Comparison of ENCODE assay signal across 8 cellular contexts in genomic region chr1:32221980-32222751, GRCh38. TPM values are rescaled to one million over a fixed set of nuclear protein-coding genes. Genes with fewer than 3 reads are reported as not detected.
DNase-seq lines count a peak whose midpoint lies in the region; ATAC-seq, FAIRE-seq and TF ChIP-seq lines count a peak whose summit lies in the region.

EIF3I (plus strand) TSS chr1:32222407; CDS start chr1:32222442, 35 bp downstream.
TMEM234 (minus strand) TSS chr1:32222353; CDS start chr1:32222322, 31 bp downstream.

- peak within 1 kb of the TSS; percentile 93 to 97 for H3K27ac ChIP-seq in A549
- peak within 1 kb of the TSS; percentile 95 for H3K27ac ChIP-seq in smooth muscle cell (ENCODE audit: low read depth)

- TF ChIP-seq EP300 in A549 (IDR thresholded peaks at IDR 0.05): no peak

- peak within 1 kb of the TSS; percentile 95 for H3K27ac Mint-ChIP-seq in activated B cell treated with CpG ODN at 0.5 μM for 24 hours

- peak within 1 kb of the TSS; percentile 86 for H3K4me3 ChIP-seq in A549
- H3K4me3 ChIP-seq in cardiac fibroblast (replicated peaks in 1 of 2; ENCODE audit: low read depth in 2 of 2, low read length in 2 of 2): peak within 1 kb of the TSS; percentile 61 to 90
- peak within 1 kb of the TSS; percentile 98 for H3K4me3 ChIP-seq in smooth muscle cell

- POLR2A ChIA-PET in A549 (lab: Yijun Ruan, JAX): interaction anchor here (1.5 kb wide), 1 partner anchor 26 kb away, joined by 3 read pairs; no protein-coding TSS in a partner anchor
- POLR2A ChIA-PET in activated B cell treated with CpG ODN at 0.5 μM for 24 hours (lab: Charles Lee): interaction anchor here (0.6 to 5.0 kb wide), 14 partner anchors 13 to 278 kb away, joined by 3 to 47 read pairs (median 6); partner anchors contain the start of genes BSDC1, CCDC28B, DCDC2B and HDAC1

- H3K79me2 ChIP-seq in smooth muscle cell (ENCODE audit: low read depth): peaks cover 45% of the 10 kb centered on the region

- peak within 1 kb of the TSS; percentile 94 for H2AFZ ChIP-seq in smooth muscle cell (ENCODE audit: low read depth)

- DNase-seq in A549 (ENCODE audit: low read depth in 1 of 2, low spot score in 1 of 2): peak; percentile 84 to 89
- DNase-seq in NCI-H2227 treated with DMSO at 0.1 percent for 48 hours (lab: John Stamatoyannopoulos, UW): peak; percentile 85
- DNase-seq in activated B cell treated with CpG ODN at 0.5 μM for 24 hours: peak; percentile 80
- peak; percentile 92 for DNase-seq in cardiac fibroblast (ENCODE audit: low read depth in 2 of 2)
- DNase-seq in iPS-NIHi7 (ENCODE audit: extremely low spot score): peak; percentile 95
- peak; percentile 39 for DNase-seq in smooth muscle cell (lab: John Stamatoyannopoulos, UW; ENCODE audit: unreplicated experiment)

- CTCF ChIA-PET in A549 (lab: Yijun Ruan, JAX) (interaction anchor here (4.3 kb wide), 1 partner anchor 95 kb away, joined by 20 read pairs; no protein-coding TSS in a partner anchor), activated B cell treated with CpG ODN at 0.5 μM for 24 hours (lab: Charles Lee) (interaction anchor here (1.7 kb wide), 1 partner anchor 18 kb away, joined by 7 read pairs; no protein-coding TSS in a partner anchor)

- peak within 1 kb of the TSS; percentile 96 for H3K4me3 Mint-ChIP-seq in activated B cell treated with CpG ODN at 0.5 μM for 24 hours

- no peak for FAIRE-seq in A549 (lab: Jason Lieb, UNC)

- H3K9me3 Mint-ChIP-seq in activated B cell treated with CpG ODN at 0.5 μM for 24 hours: no peaks in the 10 kb centered on the region

- TF ChIP-seq RAD21 in A549 (conservative IDR thresholded peaks at IDR 0.05 in 1 of 2, IDR thresholded peaks at IDR 0.05 in 1 of 2): no peak

- H3K36me3 ChIP-seq in smooth muscle cell (ENCODE audit: low read depth): no peaks in the 10 kb centered on the region

- H3K9me3 ChIP-seq in A549: no peaks in the 10 kb centered on the region
- no peaks in the 10 kb centered on the region for H3K9me3 ChIP-seq in smooth muscle cell (replicated peaks; ENCODE audit: low read depth)

- no peaks in the 10 kb centered on the region for H3K27me3 Mint-ChIP-seq in activated B cell treated with CpG ODN at 0.5 μM for 24 hours

- peaks cover 18% of the 10 kb centered on the region for H3K4me1 ChIP-seq in A549
- H3K4me1 ChIP-seq in smooth muscle cell (ENCODE audit: low read depth): peaks cover 15% of the 10 kb centered on the region

- TF ChIP-seq CTCF in A549 (IDR thresholded peaks at IDR 0.05) (no peak), activated B cell treated with CpG ODN at 0.5 μM for 24 hours (IDR thresholded peaks at IDR 0.05) (no peak), cardiac fibroblast (IDR thresholded peaks at IDR 0.05; ENCODE audit: low read depth, low read length) (no peak), smooth muscle cell (IDR thresholded peaks at IDR 0.05; ENCODE audit: borderline replicate concordance, insufficient read depth, poor library complexity, severe bottlenecking) (no peak)

- intact Hi-C loops in activated B cell treated with CpG ODN at 0.5 μM for 24 hours (cut with micrococcal nuclease): loop anchor here (1.0 to 5.0 kb wide), 9 partner anchors 14 to 173 kb away; partner anchors contain the start of genes BSDC1, CCDC28B, HDAC1 and LCK

- WGBS in A549 (ENCODE audit: missing lambda C conversion rate): 4% methylated on average over 9 of the region's 46 CpGs
- under 1% methylated on average over 43 of the region's 46 CpGs for WGBS in smooth muscle cell (ENCODE audit: low lambda C conversion rate)

- no peaks in the 10 kb centered on the region for H3F3A ChIP-seq in smooth muscle cell (ENCODE audit: low read depth)

- H3K9ac ChIP-seq in smooth muscle cell (ENCODE audit: low read depth): peak within 1 kb of the TSS; percentile 97

- peaks cover 50% of the 10 kb centered on the region for H3K4me1 Mint-ChIP-seq in activated B cell treated with CpG ODN at 0.5 μM for 24 hours

- peak; percentile 53 for TF ChIP-seq POLR2A in A549 (IDR thresholded peaks at IDR 0.05; ENCODE audit: low read length)

- H4K20me1 ChIP-seq in smooth muscle cell (ENCODE audit: low read depth): no peaks in the 10 kb centered on the region

- H3K36me3 Mint-ChIP-seq in activated B cell treated with CpG ODN at 0.5 μM for 24 hours (ENCODE audit: low read depth): peaks cover 56% of the 10 kb centered on the region

- peak within 1 kb of the TSS; percentile 94 for H3K4me2 ChIP-seq in A549
- H3K4me2 ChIP-seq in smooth muscle cell: peak within 1 kb of the TSS; percentile 91

- peak; percentile 97 for ATAC-seq in A549
- ATAC-seq in GM18870 (IDR thresholded peaks at IDR 0.05; ENCODE audit: unreplicated experiment): peak; percentile 83
- peak; percentile 89 for ATAC-seq in HG03135 (IDR thresholded peaks at IDR 0.05; ENCODE audit: unreplicated experiment)
- peak; percentile 85 for ATAC-seq in activated B cell treated with CpG ODN at 0.5 μM for 24 hours (ENCODE audit: low read depth)

- no peaks in the 10 kb centered on the region for H3K27me3 ChIP-seq in smooth muscle cell (ENCODE audit: low read depth)

TF ChIP-seq in A549, 52 proteins besides CTCF, POLR2A, EP300 and RAD21:
- TF ChIP-seq FOSL2 (IDR thresholded peaks at IDR 0.05) (no peak), FOSL2 (CRISPR knock-in tag; IDR thresholded peaks at IDR 0.05) (peak; percentile 35), SMC3 (IDR thresholded peaks at IDR 0.05) (no peak), HOXB13 (CRISPR knock-in tag; IDR thresholded peaks at IDR 0.05; ENCODE audit: low read depth) (no peak), JUN (IDR thresholded peaks at IDR 0.05) (peak in 1 of 2 experiments; percentile 69; a peak in 2 of 5 replicates), NPAS2 (CRISPR knock-in tag; IDR thresholded peaks at IDR 0.05; ENCODE audit: borderline replicate concordance) (no peak), MAX (IDR thresholded peaks at IDR 0.05) (peak; percentile 77), BCL3 (IDR thresholded peaks at IDR 0.05) (peak; percentile 60; the same call in 1 of the 3 replicates), PHF8 (IDR thresholded peaks at IDR 0.05; ENCODE audit: borderline replicate concordance, low read depth) (peak; percentile 64; the same call in 1 of the 2 replicates)

RNA-seq across cellular contexts. Expression of gene EIF3I, which starts in this region (rescaled TPM):
- polyA plus RNA-seq in A549 (2011; rRNA removed): 299 and 300 TPM in 2 replicates
- polyA plus RNA-seq in A549 (2012; cell fraction: cytosol; rRNA removed): 350 and 365 TPM in 2 replicates
- polyA plus RNA-seq in A549 (2012; cell fraction: nucleus; rRNA removed): 185 and 215 TPM in 2 replicates
- polyA plus RNA-seq in A549 (2017; fragmentation: RNase III; extraction: RNeasy Plus Mini Kit Qiagen cat#74134 plus additional on column Dnase treatment): 318 to 335 TPM (median 330 TPM) in 3 replicates
- 298 and 520 TPM in 2 replicates for polyA minus RNA-seq in A549 (2011; rRNA and poly(A)+ RNA removed)
- total RNA-seq in activated B cell treated with CpG ODN at 0.5 μM for 24 hours: 196 and 213 TPM in 2 replicates
- total RNA-seq in smooth muscle cell: 200 and 240 TPM in 2 replicates
- 250 and 257 TPM in 2 replicates for polyA plus RNA-seq in smooth muscle cell

RNA-seq across cellular contexts. Expression of gene TMEM234, which starts in this region (rescaled TPM):
- polyA plus RNA-seq in A549 (2011; rRNA removed) (8.4 and 10.9 TPM in 2 replicates), A549 (2017; fragmentation: RNase III; extraction: RNeasy Plus Mini Kit Qiagen cat#74134 plus additional on column Dnase treatment) (12.0 to 12.1 TPM (median 12.0 TPM) in 3 replicates), smooth muscle cell (19.8 and 27.5 TPM in 2 replicates)
- 9.1 and 9.6 TPM in 2 replicates for polyA plus RNA-seq in A549 (2012; cell fraction: cytosol; rRNA removed)
- 17.3 and 21.7 TPM in 2 replicates for polyA plus RNA-seq in A549 (2012; cell fraction: nucleus; rRNA removed)
- polyA minus RNA-seq in A549 (2011; rRNA and poly(A)+ RNA removed): 18.8 and 20.0 TPM in 2 replicates
- total RNA-seq in activated B cell treated with CpG ODN at 0.5 μM for 24 hours (31.8 and 35.5 TPM in 2 replicates), smooth muscle cell (10.9 and 13.3 TPM in 2 replicates)

Comparison
In these comparisons a context has a peak if more than half of its experiments do, and no peak if none do; other contexts are left out.
1. Peak in every context shown above with its lines: DNase-seq, ATAC-seq, H3K4me3 ChIP-seq and H3K27ac ChIP-seq.
2. DNase-seq: peak in every context shown above with its lines; median percentile 95 in iPS-NIHi7; 92 in cardiac fibroblast; 86 in A549; 85 in NCI-H2227 treated with DMSO at 0.1 percent for 48 hours; 80 in activated B cell treated with CpG ODN at 0.5 μM for 24 hours; 39 in smooth muscle cell.